Comparison of ENCODE assay signal across 8 cellular contexts in the genomic region with DNA sequence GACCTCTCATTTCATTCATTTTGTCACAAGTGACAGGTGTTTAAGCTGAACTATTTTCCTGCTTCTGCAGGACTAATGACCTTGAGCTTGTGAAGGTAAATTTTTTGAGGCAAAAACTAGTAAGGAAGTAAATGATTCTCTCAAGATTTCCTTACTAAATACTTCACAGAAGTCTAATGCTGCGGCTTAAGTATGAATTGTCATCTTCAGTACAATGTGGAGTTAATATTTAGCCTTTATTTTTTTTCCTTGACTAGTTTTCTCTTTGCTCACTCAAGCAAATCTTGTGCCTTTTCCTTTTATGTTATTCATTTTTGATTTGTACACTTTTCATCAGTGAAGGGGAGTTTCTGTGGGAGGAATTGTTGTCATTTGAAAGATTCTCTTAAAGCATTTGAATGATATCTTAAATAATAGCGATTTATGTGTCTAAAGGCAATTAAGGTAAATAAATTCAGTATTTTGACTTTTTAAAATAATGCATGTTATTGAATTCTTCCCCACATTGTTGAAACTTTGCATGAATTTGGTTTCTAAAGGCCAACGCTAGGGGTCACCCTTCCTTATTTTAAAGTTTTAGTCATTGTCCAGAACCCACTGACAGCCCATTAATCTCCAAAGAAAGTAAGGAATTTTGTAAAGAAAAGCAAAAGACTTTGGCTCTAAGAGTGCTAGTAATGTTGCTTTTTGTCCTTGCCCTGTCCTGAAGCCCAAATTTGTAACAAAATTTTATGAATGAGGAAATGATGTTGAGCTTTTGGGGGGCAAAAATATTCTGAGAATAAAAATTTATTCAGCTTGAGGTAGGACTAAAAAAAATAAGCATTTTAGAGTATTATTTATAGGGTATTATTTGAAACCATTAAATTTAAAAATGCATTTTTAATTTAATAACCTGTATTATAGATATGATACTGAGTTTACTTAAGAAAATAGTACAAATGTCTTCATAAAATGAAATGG.
DNase-seq lines count a peak whose midpoint lies in the region; ATAC-seq, FAIRE-seq and TF ChIP-seq lines count a peak whose summit lies in the region.

No MANE protein-coding gene starts in this region.

- intact Hi-C loops in activated B cell treated with CpG ODN at 0.5 μM for 24 hours (cut with micrococcal nuclease) (loop anchor here (1.0 to 2.0 kb wide), 3 partner anchors 527 to 849 kb away; no protein-coding TSS in a partner anchor), spleen (cut with DNase I; ENCODE audit: low total_unique reads) (loop anchor here (5.0 kb wide), 1 partner anchor 647 kb away; no protein-coding TSS in a partner anchor)

- no peak for TF ChIP-seq POLR2A in spleen (IDR thresholded peaks at IDR 0.05)

- H3K4me3 ChIP-seq in spleen, result no peak overlapping the region

- FAIRE-seq in HTR-8/SVneo (lab: Jason Lieb, UNC), result no peak

- peaks cover 0 to 4% (median 0%) of the 10 kb centered on the region in 7 donors for H3K27me3 ChIP-seq in spleen (replicated peaks in 1 of 7)

- POLR2A ChIA-PET in activated B cell treated with CpG ODN at 0.5 μM for 24 hours (lab: Charles Lee), result no interaction called here

- peak; percentile 45 for DNase-seq in stimulated activated CD4-positive, alpha-beta T cell treated with anti-CD3 and anti-CD28 coated beads, Interleukin-15, amount 100 ng/mL, for 24 hours
- DNase-seq in stimulated activated CD4-positive, alpha-beta T cell treated with anti-CD3 and anti-CD28 coated beads, Interleukin-12 subunit alpha, Interleukin-12 subunit beta, amount 100 ng/mL, for 4 hours, result no peak
- DNase-seq in HTR-8/SVneo (ENCODE audit: insufficient read length, low spot score) (peak; percentile 32), activated B cell treated with CpG ODN at 0.5 μM for 24 hours (no peak), glomerular visceral epithelial cell (ENCODE audit: extremely low spot score) (peak; percentile 71), spleen (no peak), UCSD-AML1 (lab: John Stamatoyannopoulos, UW; ENCODE audit: unreplicated experiment) (no peak), NCI-H1092 treated with DMSO at 0.1 percent for 48 hours (lab: John Stamatoyannopoulos, UW) (no peak)

- no peaks in the 10 kb centered on the region for H3K27me3 Mint-ChIP-seq in activated B cell treated with CpG ODN at 0.5 μM for 24 hours

- H3K36me3 Mint-ChIP-seq in activated B cell treated with CpG ODN at 0.5 μM for 24 hours (ENCODE audit: low read depth), result no peaks in the 10 kb centered on the region

- no peaks in the 10 kb centered on the region for H3K9me3 Mint-ChIP-seq in activated B cell treated with CpG ODN at 0.5 μM for 24 hours

- CTCF ChIA-PET in activated B cell treated with CpG ODN at 0.5 μM for 24 hours (lab: Charles Lee), result interaction anchor here (0.6 to 2.5 kb wide), 8 partner anchors 111 to 988 kb away, joined by 3 to 11 read pairs (median 4); no protein-coding TSS in a partner anchor

- no peaks in the 10 kb centered on the region for H3K4me1 Mint-ChIP-seq in activated B cell treated with CpG ODN at 0.5 μM for 24 hours

- 21 to 27% (median 25%) methylated on average over 3 of the region's 3 CpGs for WGBS in spleen, 5 donors

- H3K4me1 ChIP-seq in spleen, result no peaks in the 10 kb centered on the region

- no peak overlapping the region for H3K4me3 Mint-ChIP-seq in activated B cell treated with CpG ODN at 0.5 μM for 24 hours

- no peaks in the 10 kb centered on the region for H3K9me3 ChIP-seq in spleen

- no peak overlapping the region for H3K27ac Mint-ChIP-seq in activated B cell treated with CpG ODN at 0.5 μM for 24 hours

- no peak overlapping the region for H3K27ac ChIP-seq in spleen

- TF ChIP-seq CTCF in activated B cell treated with CpG ODN at 0.5 μM for 24 hours (IDR thresholded peaks at IDR 0.05) (peak; percentile 52), spleen (IDR thresholded peaks at IDR 0.05 in 8 of 11, conservative IDR thresholded peaks at IDR 0.05 in 3 of 11) (peak in 8 of 11 experiments; percentile 19 to 55 (median 46))

- H3K36me3 ChIP-seq in spleen, result no peaks in the 10 kb centered on the region

- no peak for ATAC-seq in activated B cell treated with CpG ODN at 0.5 μM for 24 hours (ENCODE audit: low read depth)

Comparison
In these comparisons a context has a peak if more than half of its experiments do, and no peak if none do; other contexts are left out.
1. DNase-seq: peak in stimulated activated CD4-positive, alpha-beta T cell treated with anti-CD3 and anti-CD28 coated beads, Interleukin-15, amount 100 ng/mL, for 24 hours (single experiment), HTR-8/SVneo (single experiment) and glomerular visceral epithelial cell (single experiment); none in stimulated activated CD4-positive, alpha-beta T cell treated with anti-CD3 and anti-CD28 coated beads, Interleukin-12 subunit alpha, Interleukin-12 subunit beta, amount 100 ng/mL, for 4 hours (single experiment), activated B cell treated with CpG ODN at 0.5 μM for 24 hours (single experiment), spleen (single experiment), UCSD-AML1 (single experiment) and NCI-H1092 treated with DMSO at 0.1 percent for 48 hours (single experiment).